Comparison of ENCODE assay signal across 1 cellular context in genomic region chr3:9909221-9910013, GRCh38.
TF ChIP-seq lines count a peak whose summit lies in the region.

No MANE protein-coding gene starts in this region.

TF ChIP-seq in H1, 55 proteins besides CTCF, POLR2A, EP300 and RAD21:
- no peak for TF ChIP-seq PHF8 (conservative IDR thresholded peaks at IDR 0.05; ENCODE audit: low read depth, low read length)
- no peak for TF ChIP-seq JUN (IDR thresholded peaks at IDR 0.05; ENCODE audit: low read depth, low read length)
- no peak for TF ChIP-seq TAF7 (optimal IDR thresholded peaks at IDR 0.05; ENCODE audit: borderline replicate concordance, low read depth, low read length)
- TF ChIP-seq E2F6 (IDR thresholded peaks at IDR 0.05) = no peak
- no peak for TF ChIP-seq SP1 (IDR thresholded peaks at IDR 0.05; ENCODE audit: low read depth, low read length)
- no peak for TF ChIP-seq RFX5 (IDR thresholded peaks at IDR 0.05; ENCODE audit: borderline replicate concordance, low read depth, low read length)
- TF ChIP-seq SIN3A (conservative IDR thresholded peaks at IDR 0.05 in 1 of 2, IDR thresholded peaks at IDR 0.05 in 1 of 2; ENCODE audit: low read depth in 1 of 2, low read length in 2 of 2) = no peak
- no peak for TF ChIP-seq MAFK (IDR thresholded peaks at IDR 0.05; ENCODE audit: low read depth, low read length)
- no peak for TF ChIP-seq BACH1 (IDR thresholded peaks at IDR 0.05; ENCODE audit: low read length)
- TF ChIP-seq TAF1 (IDR thresholded peaks at IDR 0.05; ENCODE audit: low read depth, low read length) = no peak
- TF ChIP-seq CHD1 (IDR thresholded peaks at IDR 0.05; ENCODE audit: low read depth, low read length) = no peak
- no peak for TF ChIP-seq SUZ12 (IDR thresholded peaks at IDR 0.05; ENCODE audit: low read length)
- TF ChIP-seq GTF2F1 (IDR thresholded peaks at IDR 0.05; ENCODE audit: borderline replicate concordance, low read depth, low read length) = no peak
- no peak for TF ChIP-seq ATF3 (IDR thresholded peaks at IDR 0.05; ENCODE audit: insufficient read depth, low read depth, low read length)
- TF ChIP-seq POLR2AphosphoS5 (IDR thresholded peaks at IDR 0.05; ENCODE audit: low read depth, low read length) = no peak
- no peak for TF ChIP-seq RNF2 (IDR thresholded peaks at IDR 0.05; ENCODE audit: borderline replicate concordance, low read depth, low read length, missing control alignments, poor library complexity, severe bottlenecking)
TF ChIP-seq in H1: peak in this region for 0.
